Comparison of ENCODE assay signal across 25 cellular contexts in the genomic region with DNA sequence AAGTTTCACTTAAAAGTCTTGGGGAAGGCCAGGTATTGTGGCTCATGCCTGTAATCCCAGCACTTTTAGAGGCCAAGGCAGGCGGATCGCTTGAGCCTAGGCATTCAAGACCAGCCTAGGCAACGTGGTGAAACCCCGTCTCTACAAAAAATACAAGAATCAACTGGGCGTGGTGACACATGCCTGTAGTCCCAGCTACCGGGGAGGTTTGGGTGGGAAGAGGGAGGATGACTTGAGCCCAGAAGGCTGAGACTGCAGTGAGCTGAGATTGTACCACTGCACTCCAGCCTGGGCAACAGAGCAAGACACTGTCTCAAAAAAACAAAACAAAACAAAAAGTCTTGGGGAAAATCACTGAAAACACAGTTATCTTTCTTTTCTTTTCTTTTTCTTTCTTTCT. TPM values are rescaled to one million over a fixed set of nuclear protein-coding genes. Genes with fewer than 3 reads are reported as not detected.
DNase-seq lines count a peak whose midpoint lies in the region; ATAC-seq, FAIRE-seq and TF ChIP-seq lines count a peak whose summit lies in the region.
"Had no signal": no experiment of that assay in that cellular context is flagged by ENCODE, and none has a peak within 500 bp of the region (broad histone marks: within the 10 kb centered on the region; RNA-seq: fewer than 3 reads in every experiment).

No MANE protein-coding gene starts in this region.

- no peaks in the 10 kb centered on the region for H3K36me3 ChIP-seq in CD4-positive, alpha-beta memory T cell (ENCODE audit: insufficient read depth, low read length)
- H3K36me3 ChIP-seq in lower lobe of right lung (no peaks in the 10 kb centered on the region), thyroid gland (no peaks in the 10 kb centered on the region)

- 57 to 65% methylated on average over 6 of the region's 6 CpGs for WGBS in thyroid gland, 2 donors

- no peaks in the 10 kb centered on the region for H3K27me3 Mint-ChIP-seq in CD4-positive, alpha-beta memory T cell
- H3K27me3 Mint-ChIP-seq in T-cell: no peaks in the 10 kb centered on the region
- H3K27me3 Mint-ChIP-seq: activated naive CD4-positive, alpha-beta T cell treated with anti-CD3 and anti-CD28 coated beads, Interleukin-2, amount 50 U/mL, for 24 hours; stimulated activated naive CD8-positive, alpha-beta T cell treated with anti-CD3 and anti-CD28 coated beads, Interleukin-15, Interleukin-2, amounts not matched to agents 100 ng/mL and 50 ng/mL, for 24 hours had no signal

- intact Hi-C loops in CD4-positive, alpha-beta memory T cell (cut with micrococcal nuclease): loop anchor here (10.0 kb wide), 1 partner anchor 901 kb away; a partner anchor contains a TSS
- intact Hi-C loops in lower lobe of right lung (cut with DNase I) (no loop called here), thyroid gland (cut with DNase I) (no loop called here)

- peaks cover 19 to 21% of the 10 kb centered on the region in 2 donors for H3K36me3 Mint-ChIP-seq in CD4-positive, alpha-beta memory T cell
- H3K36me3 Mint-ChIP-seq in T-cell: peaks cover 15% of the 10 kb centered on the region

- DNase-seq in CD4-positive, alpha-beta memory T cell: no peak
- DNase-seq in T-cell: no peak
- DNase-seq in lower lobe of right lung: no peak
- DNase-seq in thyroid gland: peak; percentile 50 to 68
- DNase-seq in NCI-H446 treated with DMSO at 0.1 percent for 48 hours (lab: John Stamatoyannopoulos, UW): no peak
- no peak for DNase-seq in GM19239 (ENCODE audit: insufficient read length, low spot score)
- DNase-seq in NCI-H1417 treated with DMSO at 0.1 percent for 48 hours (lab: John Stamatoyannopoulos, UW): no peak
- DNase-seq: activated CD4-positive, alpha-beta T cell treated with anti-CD3 and anti-CD28 coated beads, Interleukin-2, amount 50 U/mL, for 48 hours; amygdala; effector CD8-positive, alpha-beta T cell; EL; glutamatergic neuron; GM23248; kidney glomerular epithelial cell; NCI-H1092 treated with DMSO at 0.1 percent for 48 hours; NCI-H1930; NCI-H526; SIG-M5; SW 1271 had no signal

- FAIRE-seq in GM19239 (lab: Jason Lieb, UNC): no peak
- FAIRE-seq: bronchial epithelial cell, GM12878, RCC 7860 had no signal

- TF ChIP-seq CTCF in lower lobe of right lung (IDR thresholded peaks at IDR 0.05) (no peak), thyroid gland (IDR thresholded peaks at IDR 0.05) (no peak)

- H3K27ac Mint-ChIP-seq in CD4-positive, alpha-beta memory T cell: peak overlapping the region in 5 of 7 donors; percentile 22 to 84 (median 42)
- H3K27ac Mint-ChIP-seq in T-cell: peak overlapping the region; percentile 19 to 39
- H3K27ac Mint-ChIP-seq: activated naive CD4-positive, alpha-beta T cell treated with anti-CD3 and anti-CD28 coated beads, Interleukin-2, amount 50 U/mL, for 24 hours; stimulated activated naive CD8-positive, alpha-beta T cell treated with anti-CD3 and anti-CD28 coated beads, Interleukin-15, Interleukin-2, amounts not matched to agents 100 ng/mL and 50 ng/mL, for 24 hours had no signal

- TF ChIP-seq POLR2A in thyroid gland (IDR thresholded peaks at IDR 0.05): no peak

- H3K27me3 ChIP-seq in CD4-positive, alpha-beta memory T cell (ENCODE audit: insufficient read depth, low read length): no peaks in the 10 kb centered on the region
- no peaks in the 10 kb centered on the region for H3K27me3 ChIP-seq in lower lobe of right lung (ENCODE audit: low read depth)
- H3K27me3 ChIP-seq in thyroid gland: no peaks in the 10 kb centered on the region

- H3K4me1 ChIP-seq in CD4-positive, alpha-beta memory T cell (ENCODE audit: insufficient read depth, low read length): peaks cover 69% of the 10 kb centered on the region
- H3K4me1 ChIP-seq in lower lobe of right lung (peaks cover 80% of the 10 kb centered on the region), thyroid gland (peaks cover 57 to 75% of the 10 kb centered on the region in 2 donors)

- H3K9me3 Mint-ChIP-seq in CD4-positive, alpha-beta memory T cell: peaks cover 0 to 2% (median 0%) of the 10 kb centered on the region in 8 donors
- no peaks in the 10 kb centered on the region for H3K9me3 Mint-ChIP-seq in T-cell
- H3K9me3 Mint-ChIP-seq: activated naive CD4-positive, alpha-beta T cell treated with anti-CD3 and anti-CD28 coated beads, Interleukin-2, amount 50 U/mL, for 24 hours; stimulated activated naive CD8-positive, alpha-beta T cell treated with anti-CD3 and anti-CD28 coated beads, Interleukin-15, Interleukin-2, amounts not matched to agents 100 ng/mL and 50 ng/mL, for 24 hours had no signal

- H3K4me3 Mint-ChIP-seq in CD4-positive, alpha-beta memory T cell: no peak overlapping the region
- H3K4me3 Mint-ChIP-seq in T-cell: peak overlapping the region in 1 of 3 donors; percentile 66
- H3K4me3 Mint-ChIP-seq: stimulated activated naive CD8-positive, alpha-beta T cell treated with anti-CD3 and anti-CD28 coated beads, Interleukin-15, Interleukin-2, amounts not matched to agents 100 ng/mL and 50 ng/mL, for 24 hours had no signal

- no peaks in the 10 kb centered on the region for H3K9me3 ChIP-seq in CD4-positive, alpha-beta memory T cell (ENCODE audit: control insufficient read depth in 1 of 2, low read length in 2 of 2)
- H3K9me3 ChIP-seq in lower lobe of right lung (no peaks in the 10 kb centered on the region), thyroid gland (no peaks in the 10 kb centered on the region)

- no peak overlapping the region for H3K4me3 ChIP-seq in CD4-positive, alpha-beta memory T cell (ENCODE audit: low read length in 2 of 2)
- H3K4me3 ChIP-seq in lower lobe of right lung (no peak overlapping the region), thyroid gland (replicated peaks in 1 of 3) (no peak overlapping the region)
- H3K4me3 ChIP-seq: GM12878, GM23248 had no signal

- ATAC-seq in T-cell (replicated peaks in 1 of 4) (no peak), lower lobe of right lung (no peak)
- ATAC-seq: GM12878 had no signal

- no peak overlapping the region for H3K27ac ChIP-seq in CD4-positive, alpha-beta memory T cell (ENCODE audit: low read depth, low read length)
- H3K27ac ChIP-seq in lower lobe of right lung (peak overlapping the region; percentile 74), thyroid gland (peak overlapping the region; percentile 53 to 90 (median 69))
- H3K27ac ChIP-seq: epithelial cell of prostate, GM23248 had no signal

- H3K4me1 Mint-ChIP-seq in CD4-positive, alpha-beta memory T cell: peaks cover 43 to 83% (median 68%) of the 10 kb centered on the region in 4 donors
- H3K4me1 Mint-ChIP-seq in T-cell: peaks cover 80 to 84% (median 80%) of the 10 kb centered on the region in 3 donors

- CTCF ChIA-PET in CD4-positive, alpha-beta memory T cell (lab: Charles Lee; ENCODE audit: partially characterized antibody): interaction anchor here (5.7 kb wide), 1 partner anchor 26 kb away, joined by 39 read pairs; no protein-coding TSS in a partner anchor
- CTCF ChIA-PET in T-cell (lab: Charles Lee): interaction anchor here in 1 of 2 donors (0.7 to 1.0 kb wide), 2 partner anchors 13 to 14 kb away, joined by 4 read pairs; no protein-coding TSS in a partner anchor

- POLR2A ChIA-PET in CD4-positive, alpha-beta memory T cell (lab: Charles Lee; ENCODE audit: partially characterized antibody): interaction anchor here (14.5 kb wide), 1 partner anchor 15 kb away, joined by 236 read pairs; a partner anchor contains a TSS
- POLR2A ChIA-PET in T-cell (lab: Charles Lee): interaction anchor here in 1 of 2 donors (1.4 kb wide), 1 partner anchor 13 kb away, joined by 7 read pairs; no protein-coding TSS in a partner anchor

RNA-seq across cellular contexts. Expression of a gene that starts 15.4 kb away (rescaled TPM):
- 100 to 1,000 TPM; 154 to 164 TPM for total RNA-seq in CD4-positive, alpha-beta memory T cell
- 100 to 1,000 TPM; 315 to 533 TPM for polyA plus RNA-seq in CD4-positive, alpha-beta memory T cell
- total RNA-seq in T-cell (100 to 1,000 TPM; 132 to 205 (median 140) TPM), lower lobe of right lung (216 TPM), thyroid gland (100 to 1,000 TPM; 301 to 513 (median 421) TPM)

RNA-seq across cellular contexts. Expression of a gene that starts 43.2 kb away (rescaled TPM):
- 10 to 100 TPM; 20.3 to 20.6 TPM for total RNA-seq in CD4-positive, alpha-beta memory T cell
- polyA plus RNA-seq in CD4-positive, alpha-beta memory T cell: 1 to 10 TPM; 7.2 to 10.0 TPM
- total RNA-seq in T-cell (10 to 100 TPM; 14.4 to 22.7 (median 17.4) TPM), lower lobe of right lung (21.4 TPM), thyroid gland (10 to 100 TPM; 21.2 to 40.2 (median 26.5) TPM)

Comparison
In these comparisons a context has a peak if more than half of its experiments do, and no peak if none do; other contexts are left out.
1. DNase-seq: peak in thyroid gland (2 of 2); none in CD4-positive, alpha-beta memory T cell (0 of 5), T-cell (0 of 34), lower lobe of right lung (single experiment), NCI-H446 treated with DMSO at 0.1 percent for 48 hours (single experiment), GM19239 (single experiment) and NCI-H1417 treated with DMSO at 0.1 percent for 48 hours (single experiment).